In the genomic region with DNA sequence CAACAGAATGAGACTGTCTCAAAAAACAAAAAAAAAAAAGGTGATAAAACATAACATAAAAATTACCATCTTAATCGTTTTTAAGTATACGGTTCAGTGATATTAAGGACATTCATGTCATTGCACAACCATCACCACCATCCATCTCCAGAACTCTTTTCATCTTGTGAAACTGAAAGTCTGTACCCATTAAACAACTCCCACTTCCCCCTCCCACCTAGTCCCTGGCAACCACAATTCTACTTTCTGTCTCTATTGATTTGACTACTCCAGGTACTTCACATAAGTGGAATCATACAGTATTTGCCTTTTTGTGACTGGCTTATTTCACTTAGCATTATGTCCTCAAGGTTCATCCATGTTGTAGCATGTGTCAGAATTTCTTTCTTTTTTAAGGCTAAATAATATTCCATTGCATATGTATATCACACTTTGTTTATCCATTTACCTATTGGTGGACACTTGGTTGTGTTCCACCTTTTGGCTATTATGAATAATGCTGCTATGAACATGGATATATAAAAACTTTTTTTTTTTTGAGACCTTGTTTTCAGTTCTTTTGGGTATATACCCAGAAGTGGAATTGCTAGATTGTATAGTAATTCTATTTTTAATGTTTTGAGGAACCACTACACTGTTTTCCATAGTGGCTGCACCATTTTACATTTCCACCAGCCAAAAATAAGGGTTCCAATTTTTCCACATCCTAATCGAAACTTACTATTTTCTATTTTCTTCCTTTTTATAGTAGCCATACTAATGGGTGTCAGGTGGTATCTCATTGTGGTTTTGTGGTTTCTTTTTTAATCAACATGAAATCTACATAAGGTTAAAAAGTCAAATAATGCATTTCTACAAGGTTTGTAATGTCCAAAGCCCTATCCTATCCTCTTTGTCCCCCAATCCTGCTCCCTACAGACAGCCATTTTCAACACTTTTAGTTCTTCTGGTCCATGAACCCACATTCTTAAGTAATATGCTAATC, we compare ENCODE assay signal across 9 cellular contexts.
A peak's percentile ranks its signal among the peaks of the same experiment; 100 is the strongest.
DNase-seq lines count a peak whose midpoint lies in the region; ATAC-seq, FAIRE-seq and TF ChIP-seq lines count a peak whose summit lies in the region.
"Had no signal": no experiment of that assay in that cellular context is flagged by ENCODE, and none has a peak within 500 bp of the region (broad histone marks: within the 10 kb centered on the region; RNA-seq: fewer than 3 reads in every experiment).

No MANE protein-coding gene starts in this region.

- no peaks in the 10 kb centered on the region for H4K20me1 ChIP-seq in BLaER1 treated with 17β-estradiol and CSF1 and Interleukin-3, amounts not matched to agents 10 nM and 100 nM

- H3K27me3 ChIP-seq in BLaER1 treated with 17β-estradiol and CSF1 and Interleukin-3, amounts not matched to agents 10 nM and 100 nM = no peaks in the 10 kb centered on the region

- H3K4me3 ChIP-seq in BLaER1 treated with 17β-estradiol and CSF1 and Interleukin-3, amounts not matched to agents 10 nM and 100 nM = no peak overlapping the region

- H3K9me3 ChIP-seq in BLaER1 treated with 17β-estradiol and CSF1 and Interleukin-3, amounts not matched to agents 10 nM and 100 nM (replicated peaks in 1 of 11) = no peaks in the 10 kb centered on the region

- FAIRE-seq in D721Med (lab: Jason Lieb, UNC) = no peak

- DNase-seq in activated T-cell treated with anti-CD3 and anti-CD28 coated beads, Interleukin-2, amount 50 U/mL, for 48 hours = peak; percentile 60 to 62
- no peak for DNase-seq in NCI-H2081 (lab: John Stamatoyannopoulos, UW)
- DNase-seq in GM03348 (ENCODE audit: low spot score) = no peak
- no peak for DNase-seq in D721Med (ENCODE audit: insufficient read length, low spot score)
- no peak for DNase-seq in NCI-H2029 treated with DMSO at 0.1 percent for 48 hours (lab: John Stamatoyannopoulos, UW)
- DNase-seq: Calu3 had no signal

- no peaks in the 10 kb centered on the region for H3K36me3 ChIP-seq in BLaER1 treated with 17β-estradiol and CSF1 and Interleukin-3, amounts not matched to agents 10 nM and 100 nM

- no peak for TF ChIP-seq CTCF in D721Med (IDR thresholded peaks at IDR 0.05; ENCODE audit: insufficient read depth, missing control alignments)

- peaks cover 0 to 40% (median 34%) of the 10 kb centered on the region in 10 experiments; a peak in 16 of 20 replicates for H3K4me1 ChIP-seq in BLaER1 treated with 17β-estradiol and CSF1 and Interleukin-3, amounts not matched to agents 10 nM and 100 nM

- ATAC-seq in GM19467 (IDR thresholded peaks at IDR 0.05; ENCODE audit: unreplicated experiment) (peak; percentile 94), HG03378 (IDR thresholded peaks at IDR 0.05; ENCODE audit: unreplicated experiment) (peak; percentile 96)

- H3K9ac ChIP-seq in BLaER1 treated with 17β-estradiol and CSF1 and Interleukin-3, amounts not matched to agents 10 nM and 100 nM = 0 out of 22 replicates have a peak overlapping the region, but pooled peaks of 1 of the 11 experiments have one; percentile 26

- H3K4me2 ChIP-seq in BLaER1 treated with 17β-estradiol and CSF1 and Interleukin-3, amounts not matched to agents 10 nM and 100 nM = peak overlapping the region in 10 of 11 experiments; percentile 21 to 71 (median 44); a peak in 20 of 22 replicates

- peak overlapping the region in 4 of 11 experiments; percentile 35 to 57 (median 48); a peak in 4 of 22 replicates for H3K27ac ChIP-seq in BLaER1 treated with 17β-estradiol and CSF1 and Interleukin-3, amounts not matched to agents 10 nM and 100 nM

Comparison
In these comparisons a context has a peak if more than half of its experiments do, and no peak if none do; other contexts are left out.
1. DNase-seq: peak in activated T-cell treated with anti-CD3 and anti-CD28 coated beads, Interleukin-2, amount 50 U/mL, for 48 hours (2 of 2); none in NCI-H2081 (0 of 2), GM03348 (single experiment), D721Med (single experiment) and NCI-H2029 treated with DMSO at 0.1 percent for 48 hours (single experiment).